ENCODE assay signal across 28 cellular contexts in the genomic region with DNA sequence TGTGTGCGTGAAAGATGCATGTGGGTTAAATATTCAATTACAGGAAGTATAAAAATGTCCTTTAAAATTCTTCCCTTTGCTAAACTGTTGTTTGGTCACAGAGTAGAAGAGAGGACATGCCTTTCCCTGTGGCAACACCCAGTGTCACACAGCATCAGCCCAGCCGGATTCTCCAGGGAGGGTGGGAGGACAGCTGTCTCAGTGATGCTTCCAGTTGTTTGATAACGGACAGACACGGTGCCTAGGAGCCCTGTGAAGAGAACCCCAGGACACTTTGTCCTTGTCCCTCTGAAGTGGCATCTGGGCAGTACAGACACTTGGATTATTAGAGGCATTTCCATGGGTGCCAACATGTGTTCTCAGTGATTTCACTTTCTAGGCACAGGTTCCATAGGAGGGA.
"Had no signal": no experiment of that assay in that cellular context is flagged by ENCODE, and none has a peak within 500 bp of the region (broad histone marks: within the 10 kb centered on the region; RNA-seq: fewer than 3 reads in every experiment).

No MANE protein-coding gene starts in this region.

- H3K27me3 ChIP-seq: esophagus squamous epithelium, pancreas, right atrium auricular region, spleen, uterus had no signal

- DNase-seq: activated CD4-positive, alpha-beta T cell treated with anti-CD3 and anti-CD28 coated beads for 36 hours; activated CD4-positive, CD25-positive, alpha-beta regulatory T cell; activated CD8-positive, alpha-beta memory T cell treated with anti-CD3 and anti-CD28 coated beads, Interleukin-2, amount 10 ng/mL, durations not matched to agents 7 days and 5 days; activated CD8-positive, alpha-beta T cell treated with anti-CD3 and anti-CD28 coated beads, Interleukin-2, amount 10 ng/mL, durations not matched to agents 7 days and 5 days; activated naive CD8-positive, alpha-beta T cell treated with anti-CD3 and anti-CD28 coated beads, Interleukin-2, amount 50 U/mL, for 24 hours; activated T-cell treated with anti-CD3 and anti-CD28 coated beads, Interleukin-2, amount 50 U/mL, for 48 hours; amygdala; effector CD4-positive, alpha-beta T cell; esophagus squamous epithelium; foreskin melanocyte; left ventricle myocardium inferior; mammary epithelial cell; naive thymus-derived CD8-positive, alpha-beta T cell; nucleus accumbens; pancreas; spleen; trophoblast cell; uterus had no signal

- H3K27me3 Mint-ChIP-seq: activated CD4-positive, alpha-beta T cell treated with anti-CD3 and anti-CD28 coated beads for 36 hours; activated CD8-positive, alpha-beta memory T cell treated with anti-CD3 and anti-CD28 coated beads, Interleukin-2, amount 10 ng/mL, durations not matched to agents 7 days and 5 days; activated naive CD4-positive, alpha-beta T cell treated with anti-CD3 and anti-CD28 coated beads, Interleukin-2, amount 50 U/mL, for 24 hours; activated naive CD8-positive, alpha-beta T cell treated with anti-CD3 and anti-CD28 coated beads, Interleukin-2, amount 50 U/mL, for 24 hours; dendritic cell treated with granulocyte-macrophage colony-stimulating factor and Interleukin-4, amounts not matched to agents 40 ng/mL and 50 ng/mL, for 4 days; naive thymus-derived CD8-positive, alpha-beta T cell; stimulated activated naive CD8-positive, alpha-beta T cell treated with anti-CD3 and anti-CD28 coated beads, Interleukin-15, Interleukin-2, amounts not matched to agents 100 ng/mL and 50 ng/mL, for 24 hours had no signal

- H3K4me3 Mint-ChIP-seq: activated CD4-positive, alpha-beta T cell treated with anti-CD3 and anti-CD28 coated beads for 36 hours; activated CD8-positive, alpha-beta memory T cell treated with anti-CD3 and anti-CD28 coated beads, Interleukin-2, amount 10 ng/mL, durations not matched to agents 7 days and 5 days; activated CD8-positive, alpha-beta T cell treated with anti-CD3 and anti-CD28 coated beads, Interleukin-2, amount 10 ng/mL, durations not matched to agents 7 days and 5 days; activated naive CD4-positive, alpha-beta T cell treated with anti-CD3 and anti-CD28 coated beads, Interleukin-2, amount 50 U/mL, for 24 hours; activated naive CD8-positive, alpha-beta T cell treated with anti-CD3 and anti-CD28 coated beads, Interleukin-2, amount 50 U/mL, for 24 hours; dendritic cell treated with granulocyte-macrophage colony-stimulating factor and Interleukin-4, amounts not matched to agents 40 ng/mL and 50 ng/mL, for 4 days; mesothelial cell of epicardium; naive thymus-derived CD8-positive, alpha-beta T cell; neural crest cell; stimulated activated naive CD8-positive, alpha-beta T cell treated with anti-CD3 and anti-CD28 coated beads, Interleukin-15, Interleukin-2, amounts not matched to agents 100 ng/mL and 50 ng/mL, for 24 hours; T-helper 2 cell treated with Interferon-gamma antibody and Interleukin-4, amounts not matched to agents 5 μg/mL and 100 μg/mL, for 36 hours had no signal

- H3K27ac ChIP-seq: epithelial cell of prostate, esophagus squamous epithelium, left ventricle myocardium inferior, pancreas, right atrium auricular region, spleen, thoracic aorta, uterus had no signal

- H3K9me3 Mint-ChIP-seq: activated naive CD4-positive, alpha-beta T cell treated with anti-CD3 and anti-CD28 coated beads, Interleukin-2, amount 50 U/mL, for 24 hours; activated naive CD8-positive, alpha-beta T cell treated with anti-CD3 and anti-CD28 coated beads, Interleukin-2, amount 50 U/mL, for 24 hours; activated T-helper 2 cell treated with anti-CD3 and anti-CD28 coated beads, Interferon-gamma antibody, Interleukin-2, Interleukin-4, amounts not matched to agents 10 μg/mL and 5 μg/mL and 100 μg/mL, durations not matched to agents 14 hours and 24 hours and 36 hours; dendritic cell treated with granulocyte-macrophage colony-stimulating factor and Interleukin-4, amounts not matched to agents 40 ng/mL and 50 ng/mL, for 4 days; stimulated activated naive CD8-positive, alpha-beta T cell treated with anti-CD3 and anti-CD28 coated beads, Interleukin-15, Interleukin-2, amounts not matched to agents 100 ng/mL and 50 ng/mL, for 24 hours; T-helper 2 cell treated with Interferon-gamma antibody and Interleukin-4, amounts not matched to agents 5 μg/mL and 100 μg/mL, for 36 hours had no signal

- H3K9me3 ChIP-seq: esophagus squamous epithelium, left ventricle myocardium inferior, pancreas, right atrium auricular region, spleen, thoracic aorta, uterus had no signal

- H3K4me3 ChIP-seq: esophagus squamous epithelium, left ventricle myocardium inferior, pancreas, right atrium auricular region, spleen, thoracic aorta, uterus had no signal

- H3K36me3 ChIP-seq: right atrium auricular region, uterus had no signal

- H3K27ac Mint-ChIP-seq: activated CD4-positive, alpha-beta T cell treated with anti-CD3 and anti-CD28 coated beads for 36 hours; activated CD8-positive, alpha-beta memory T cell treated with anti-CD3 and anti-CD28 coated beads, Interleukin-2, amount 10 ng/mL, durations not matched to agents 7 days and 5 days; activated CD8-positive, alpha-beta T cell treated with anti-CD3 and anti-CD28 coated beads, Interleukin-2, amount 10 ng/mL, durations not matched to agents 7 days and 5 days; activated naive CD4-positive, alpha-beta T cell treated with anti-CD3 and anti-CD28 coated beads, Interleukin-2, amount 50 U/mL, for 24 hours; activated naive CD8-positive, alpha-beta T cell treated with anti-CD3 and anti-CD28 coated beads, Interleukin-2, amount 50 U/mL, for 24 hours; activated T-helper 2 cell treated with anti-CD3 and anti-CD28 coated beads, Interferon-gamma antibody, Interleukin-2, Interleukin-4, amounts not matched to agents 10 μg/mL and 5 μg/mL and 100 μg/mL, durations not matched to agents 14 hours and 24 hours and 36 hours; dendritic cell treated with granulocyte-macrophage colony-stimulating factor and Interleukin-4, amounts not matched to agents 40 ng/mL and 50 ng/mL, for 4 days; mesothelial cell of epicardium; naive thymus-derived CD8-positive, alpha-beta T cell; stimulated activated naive CD8-positive, alpha-beta T cell treated with anti-CD3 and anti-CD28 coated beads, Interleukin-15, Interleukin-2, amounts not matched to agents 100 ng/mL and 50 ng/mL, for 24 hours; T-helper 2 cell treated with Interferon-gamma antibody and Interleukin-4, amounts not matched to agents 5 μg/mL and 100 μg/mL, for 36 hours had no signal

- H3K4me1 Mint-ChIP-seq: activated CD8-positive, alpha-beta memory T cell treated with anti-CD3 and anti-CD28 coated beads, Interleukin-2, amount 10 ng/mL, durations not matched to agents 7 days and 5 days; activated naive CD8-positive, alpha-beta T cell treated with anti-CD3 and anti-CD28 coated beads, Interleukin-2, amount 50 U/mL, for 24 hours; mesothelial cell of epicardium; neural crest cell had no signal

- H3K4me1 ChIP-seq: esophagus squamous epithelium, uterus had no signal
